In the genomic region with DNA sequence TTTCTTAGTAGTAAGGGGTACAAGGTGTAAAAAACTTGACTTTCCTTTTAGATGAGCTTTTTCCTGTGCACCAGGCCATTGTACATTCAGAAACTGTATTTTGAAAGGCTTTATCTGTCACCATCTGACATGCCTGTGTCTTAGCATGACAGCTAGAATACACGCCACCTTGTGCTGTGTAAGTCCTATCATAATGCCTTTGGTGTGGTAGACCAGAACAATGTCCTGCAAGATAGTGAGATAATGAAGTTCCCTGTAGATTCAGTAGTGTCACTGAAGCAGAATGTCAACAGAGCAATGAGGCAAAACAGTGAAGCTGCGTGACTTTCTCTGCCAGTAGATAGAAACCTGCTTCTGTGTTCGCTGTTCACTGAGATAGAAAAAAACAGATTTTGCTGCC, we compare ENCODE assay signal across 17 cellular contexts.
DNase-seq lines count a peak whose midpoint lies in the region; ATAC-seq, FAIRE-seq and TF ChIP-seq lines count a peak whose summit lies in the region.
"Had no signal": no experiment of that assay in that cellular context is flagged by ENCODE, and none has a peak within 500 bp of the region (broad histone marks: within the 10 kb centered on the region; RNA-seq: fewer than 3 reads in every experiment).

No MANE protein-coding gene starts in this region.

- H3K27me3 Mint-ChIP-seq in activated CD4-positive, alpha-beta T cell treated with anti-CD3 and anti-CD28 coated beads, Interleukin-2, amount 10 ng/mL, durations not matched to agents 24 days and 14 days = no peaks in the 10 kb centered on the region
- H3K27me3 Mint-ChIP-seq in natural killer cell (ENCODE audit: low read depth in 2 of 2) = no peaks in the 10 kb centered on the region

- no peak overlapping the region for H3K4me3 ChIP-seq in bronchial epithelial cell (ENCODE audit: low read depth, low read length)
- H3K4me3 ChIP-seq: K562 had no signal

- peak; percentile 28 for FAIRE-seq in bronchial epithelial cell (lab: Jason Lieb, UNC)
- no peak for FAIRE-seq in RCC 7860 (lab: Jason Lieb, UNC)
- FAIRE-seq: A204.1, HTR-8/SVneo, K562 had no signal

- no peak overlapping the region for H3K27ac Mint-ChIP-seq in activated CD4-positive, alpha-beta T cell treated with anti-CD3 and anti-CD28 coated beads, Interleukin-2, amount 10 ng/mL, durations not matched to agents 24 days and 14 days
- peak overlapping the region; percentile 49 to 62 for H3K27ac Mint-ChIP-seq in natural killer cell

- no peaks in the 10 kb centered on the region for H3K27me3 ChIP-seq in bronchial epithelial cell (ENCODE audit: control insufficient read depth, insufficient read depth, low read length)

- TF ChIP-seq CTCF in bronchial epithelial cell (IDR thresholded peaks at IDR 0.05; ENCODE audit: insufficient read depth, low read length, severe bottlenecking) (no peak), natural killer cell (IDR thresholded peaks at IDR 0.05) (no peak)

- DNase-seq in activated CD4-positive, alpha-beta T cell treated with anti-CD3 and anti-CD28 coated beads, Interleukin-2, amount 10 ng/mL, durations not matched to agents 24 days and 14 days = peak; percentile 53
- DNase-seq in activated CD4-positive, alpha-beta T cell treated with anti-CD3 and anti-CD28 coated beads for 1 hour = no peak
- DNase-seq in Caki2 (ENCODE audit: low read depth) (peak; percentile 69), bronchial epithelial cell (ENCODE audit: low read depth) (no peak), natural killer cell (no peak), mesenteric fat pad (ENCODE audit: low spot score) (no peak), RCC 7860 (ENCODE audit: low spot score) (no peak), occipital lobe (lab: John Stamatoyannopoulos, UW) (no peak)
- DNase-seq: Caco-2, DMS79, GF-D8, GOT3, NCI-H226, NCI-H69 had no signal

- H3K4me3 Mint-ChIP-seq in activated CD4-positive, alpha-beta T cell treated with anti-CD3 and anti-CD28 coated beads, Interleukin-2, amount 10 ng/mL, durations not matched to agents 24 days and 14 days = no peak overlapping the region
- H3K4me3 Mint-ChIP-seq in natural killer cell = no peak overlapping the region

- peak; percentile 74 to 92 (median 84) for ATAC-seq in natural killer cell
- ATAC-seq: K562 had no signal

- intact Hi-C loops in activated CD4-positive, alpha-beta T cell treated with anti-CD3 and anti-CD28 coated beads, Interleukin-2, amount 10 ng/mL, durations not matched to agents 24 days and 14 days (cut with micrococcal nuclease) = no loop called here
- intact Hi-C loops in natural killer cell (cut with micrococcal nuclease) = no loop called here

- in situ Hi-C loops in Caki2 (cut with HindIII; ENCODE audit: low pct_unique_long_range_greater_than_20kb, low sequenced_read_pairs) = no loop called here

- peaks cover under 1% of the 10 kb centered on the region for H3K9me3 Mint-ChIP-seq in activated CD4-positive, alpha-beta T cell treated with anti-CD3 and anti-CD28 coated beads, Interleukin-2, amount 10 ng/mL, durations not matched to agents 24 days and 14 days
- no peaks in the 10 kb centered on the region for H3K9me3 Mint-ChIP-seq in natural killer cell

- peaks cover 1% of the 10 kb centered on the region for H3K36me3 ChIP-seq in bronchial epithelial cell (ENCODE audit: control insufficient read depth, insufficient read depth, low read length)

- peaks cover 6% of the 10 kb centered on the region for H3K36me3 Mint-ChIP-seq in activated CD4-positive, alpha-beta T cell treated with anti-CD3 and anti-CD28 coated beads, Interleukin-2, amount 10 ng/mL, durations not matched to agents 24 days and 14 days (ENCODE audit: low read depth)
- no peaks in the 10 kb centered on the region for H3K36me3 Mint-ChIP-seq in natural killer cell

- peaks cover 40% of the 10 kb centered on the region for H3K4me1 Mint-ChIP-seq in activated CD4-positive, alpha-beta T cell treated with anti-CD3 and anti-CD28 coated beads, Interleukin-2, amount 10 ng/mL, durations not matched to agents 24 days and 14 days
- H3K4me1 Mint-ChIP-seq in natural killer cell = peaks cover 40 to 48% of the 10 kb centered on the region in 2 donors

Comparison
In these comparisons a context has a peak if more than half of its experiments do, and no peak if none do; other contexts are left out.
1. DNase-seq: peak in activated CD4-positive, alpha-beta T cell treated with anti-CD3 and anti-CD28 coated beads, Interleukin-2, amount 10 ng/mL, durations not matched to agents 24 days and 14 days (single experiment) and Caki2 (single experiment); none in activated CD4-positive, alpha-beta T cell treated with anti-CD3 and anti-CD28 coated beads for 1 hour (single experiment), bronchial epithelial cell (single experiment), natural killer cell (single experiment), mesenteric fat pad (single experiment), RCC 7860 (single experiment) and occipital lobe (single experiment).